Comparison of ENCODE assay signal across 9 cellular contexts in the genomic region with DNA sequence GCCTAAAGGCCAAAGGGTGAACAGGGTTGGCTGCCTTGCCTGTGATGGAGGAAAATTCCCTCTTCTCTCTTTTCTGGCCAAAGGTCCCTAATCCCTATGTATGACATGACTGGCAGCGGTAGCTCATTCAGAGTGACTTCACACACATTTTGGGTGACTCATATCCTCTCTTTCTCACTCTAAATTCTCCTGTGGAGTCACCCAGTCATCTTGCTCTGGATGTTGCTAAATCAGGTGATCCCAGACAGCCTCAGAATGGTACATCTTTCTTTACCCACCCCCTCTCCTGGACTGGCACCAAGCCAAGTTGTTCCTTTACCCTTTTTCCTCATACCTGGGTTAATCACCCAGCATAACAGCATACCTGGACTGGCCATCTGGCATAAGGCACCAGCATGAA.
A peak's percentile ranks its signal among the peaks of the same experiment; 100 is the strongest.
DNase-seq lines count a peak whose midpoint lies in the region; ATAC-seq, FAIRE-seq and TF ChIP-seq lines count a peak whose summit lies in the region.
"Had no signal": no experiment of that assay in that cellular context is flagged by ENCODE, and none has a peak within 500 bp of the region (broad histone marks: within the 10 kb centered on the region; RNA-seq: fewer than 3 reads in every experiment).

No MANE protein-coding gene starts in this region.

- DNase-seq in ELR (ENCODE audit: low read depth) (peak; percentile 87), M059J (ENCODE audit: low read depth) (peak; percentile 94), bronchial epithelial cell (ENCODE audit: low read depth) (peak; percentile 100), neuronal stem cell (ENCODE audit: low spot score) (no peak), NCI-H510A (lab: John Stamatoyannopoulos, UW) (no peak), T-helper 17 cell (no peak)
- DNase-seq: NCI-H1092 treated with DMSO at 0.1 percent for 48 hours had no signal

- H2BK120ac ChIP-seq in neuronal stem cell (ENCODE audit: low read depth, low read length): no peak overlapping the region

- no peak overlapping the region for H2AK5ac ChIP-seq in neuronal stem cell (ENCODE audit: low read depth, low read length)

- H3K14ac ChIP-seq in neuronal stem cell (ENCODE audit: low read length): no peak overlapping the region

- no peaks in the 10 kb centered on the region for H3K4me1 Mint-ChIP-seq in T-helper 17 cell

- H3K27ac Mint-ChIP-seq in T-helper 17 cell: no peak overlapping the region

- no peaks in the 10 kb centered on the region for H3K36me3 ChIP-seq in bronchial epithelial cell (ENCODE audit: control insufficient read depth, insufficient read depth, low read length)
- H3K36me3 ChIP-seq in neuronal stem cell (replicated peaks in 1 of 2; ENCODE audit: control insufficient read depth in 2 of 2, insufficient read depth in 2 of 2, low read length in 2 of 2): no peaks in the 10 kb centered on the region

- H3K27me3 Mint-ChIP-seq in T-helper 17 cell: peaks cover 35% of the 10 kb centered on the region

- H3K23ac ChIP-seq in neuronal stem cell (ENCODE audit: low read depth, low read length, poor library complexity): no peak overlapping the region

- no peaks in the 10 kb centered on the region for H3K27me3 ChIP-seq in bronchial epithelial cell (ENCODE audit: control insufficient read depth, insufficient read depth, low read length)
- peaks cover 0 to 2% (median 0%) of the 10 kb centered on the region in 3 experiments for H3K27me3 ChIP-seq in neuronal stem cell (ENCODE audit: control insufficient read depth in 3 of 3, insufficient read depth in 3 of 3, low read depth in 1 of 3, low read length in 3 of 3)

- FAIRE-seq in bronchial epithelial cell (lab: Jason Lieb, UNC): peak; percentile 98
- FAIRE-seq: GM12891 had no signal

- no peak overlapping the region for H3K27ac ChIP-seq in neuronal stem cell (replicated peaks; ENCODE audit: low read length)

- WGBS in neuronal stem cell (ENCODE audit: extremely low coverage in 2 of 2, insufficient read length in 2 of 2, insufficient replicate concordance in 1 of 2), 2 donors: no CpG with 5 or more reads among the region's 1 CpG

- H4K8ac ChIP-seq in neuronal stem cell (ENCODE audit: low read depth, low read length): no peak overlapping the region

- H3K18ac ChIP-seq in neuronal stem cell (ENCODE audit: low read length): no peak overlapping the region

- H3K36me3 Mint-ChIP-seq in T-helper 17 cell (ENCODE audit: low read depth): peaks cover 2% of the 10 kb centered on the region

- no peak overlapping the region for H2BK15ac ChIP-seq in neuronal stem cell (ENCODE audit: low read length)

- H3K79me1 ChIP-seq in neuronal stem cell (ENCODE audit: low read depth, low read length): no peaks in the 10 kb centered on the region

- ATAC-seq in T-helper 17 cell: no peak
- no peak for ATAC-seq in HG02970 (IDR thresholded peaks at IDR 0.05; ENCODE audit: low FRiP score, unreplicated experiment)

- no peak overlapping the region for H3K4me3 ChIP-seq in bronchial epithelial cell (ENCODE audit: low read depth, low read length)
- no peak overlapping the region for H3K4me3 ChIP-seq in neuronal stem cell (ENCODE audit: low read length in 2 of 2)

- no peak overlapping the region for H3K9ac ChIP-seq in neuronal stem cell (ENCODE audit: low read depth, low read length, poor library complexity)

- H3K4me1 ChIP-seq in neuronal stem cell (ENCODE audit: control insufficient read depth in 2 of 2, insufficient read depth in 1 of 2, low read depth in 1 of 2, low read length in 2 of 2): peaks cover 2 to 12% of the 10 kb centered on the region in 2 donors

- no peak overlapping the region for H3K4me3 Mint-ChIP-seq in T-helper 17 cell

- peak overlapping the region; percentile 22 for H2AFZ ChIP-seq in neuronal stem cell (ENCODE audit: low read length)

- H3K9me3 ChIP-seq in neuronal stem cell (replicated peaks in 1 of 2; ENCODE audit: control insufficient read depth in 2 of 2, insufficient read depth in 1 of 2, low read depth in 1 of 2, low read length in 2 of 2) (peaks cover 9 to 10% of the 10 kb centered on the region in 2 donors), T-helper 17 cell (ENCODE audit: control insufficient read depth, low read length, poor library complexity, severe bottlenecking) (no peaks in the 10 kb centered on the region)

- no peak overlapping the region for H3K4ac ChIP-seq in neuronal stem cell (ENCODE audit: low read length)

- no peak overlapping the region for H2BK12ac ChIP-seq in neuronal stem cell (ENCODE audit: low read length)

- no peak overlapping the region for H3K4me2 ChIP-seq in neuronal stem cell (ENCODE audit: insufficient read depth, low read length, poor library complexity, severe bottlenecking)

- no peak overlapping the region for H4K91ac ChIP-seq in neuronal stem cell (ENCODE audit: low read depth, low read length, poor library complexity)

- H2BK5ac ChIP-seq in neuronal stem cell (ENCODE audit: low read length): no peak overlapping the region

- TF ChIP-seq CTCF in bronchial epithelial cell (IDR thresholded peaks at IDR 0.05; ENCODE audit: insufficient read depth, low read length, severe bottlenecking): no peak

Comparison
In these comparisons a context has a peak if more than half of its experiments do, and no peak if none do; other contexts are left out.
1. DNase-seq: peak in ELR (single experiment), M059J (single experiment) and bronchial epithelial cell (single experiment); none in neuronal stem cell (single experiment), NCI-H510A (single experiment) and T-helper 17 cell (0 of 3).